8 cellular contexts compared by ENCODE assay signal in the genomic region with DNA sequence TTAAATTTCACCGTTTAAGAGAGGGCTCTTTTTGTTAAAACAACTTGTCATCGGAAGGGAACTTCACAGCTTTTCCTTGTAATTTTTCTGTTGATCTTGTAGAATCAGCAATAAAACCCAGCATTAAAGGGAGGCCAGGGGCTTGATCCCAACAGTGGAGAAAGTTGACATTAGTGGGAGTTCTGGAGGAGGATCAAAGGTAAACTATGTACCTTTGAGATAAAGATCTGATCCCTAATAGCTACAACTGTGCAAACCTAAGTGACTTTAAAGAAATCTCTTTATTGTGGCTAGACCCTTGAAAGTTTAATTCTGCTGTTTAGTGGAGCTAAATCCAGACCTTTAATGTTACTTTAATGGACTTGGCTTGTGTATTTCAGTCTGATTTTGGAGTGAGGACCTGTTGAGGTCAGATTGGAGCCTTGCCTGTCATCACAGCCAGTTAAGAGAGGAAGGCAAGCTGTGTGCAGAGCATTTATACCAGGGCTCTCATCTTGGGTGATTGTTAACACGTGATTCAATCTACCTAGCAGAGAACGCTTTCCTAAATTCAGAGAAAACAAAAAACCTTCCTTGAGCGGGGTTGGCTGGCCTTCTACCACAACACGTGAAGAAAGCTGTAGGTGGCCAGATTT. TPM values are rescaled to one million over a fixed set of nuclear protein-coding genes. Genes with fewer than 3 reads are reported as not detected.
DNase-seq lines count a peak whose midpoint lies in the region; ATAC-seq, FAIRE-seq and TF ChIP-seq lines count a peak whose summit lies in the region.

No MANE protein-coding gene starts in this region.

- TF ChIP-seq POLR2A in GM12891 (IDR thresholded peaks at IDR 0.05; ENCODE audit: low read depth, low read length) (peak; percentile 51; the same call in 1 of the 2 replicates), sigmoid colon (IDR thresholded peaks at IDR 0.05) (no peak)

- WGBS in ectodermal cell, 2 experiments = 15 to 16% methylated on average over 6 of the region's 6 CpGs
- WGBS in sigmoid colon, 2 donors = 21 to 23% methylated on average over 6 of the region's 6 CpGs

- peak overlapping the region; percentile 91 for H3K4me3 ChIP-seq in OCI-LY7 (ENCODE audit: low read depth, low read length, poor library complexity, severe bottlenecking)
- peak overlapping the region; percentile 56 for H3K4me3 ChIP-seq in ectodermal cell (ENCODE audit: insufficient read depth, low read depth, low read length)
- peak overlapping the region; percentile 73 to 88 (median 81) for H3K4me3 ChIP-seq in sigmoid colon

- H3K9me3 ChIP-seq in OCI-LY7 (ENCODE audit: low read length) (no peaks in the 10 kb centered on the region), ectodermal cell (ENCODE audit: control insufficient read depth, low read length) (no peaks in the 10 kb centered on the region), sigmoid colon (no peaks in the 10 kb centered on the region)

- TF ChIP-seq EP300 in sigmoid colon (IDR thresholded peaks at IDR 0.05) = no peak

- intact Hi-C loops in OCI-LY7 (cut with micrococcal nuclease; ENCODE audit: unreplicated experiment) (loop anchor here (5.0 kb wide), 1 partner anchor 105 kb away; no protein-coding TSS in a partner anchor), sigmoid colon (cut with DNase I) (loop anchor here (5.0 to 10.0 kb wide), 5 partner anchors 68 to 738 kb away; partner anchors contain the start of genes IL13RA1, PGRMC1 and WDR44)

- no peaks in the 10 kb centered on the region for H3K9me2 ChIP-seq in OCI-LY7 (ENCODE audit: insufficient read depth, low read length)

- POLR2A ChIA-PET in OCI-LY7 (lab: Charles Lee) = interaction anchor here (3.2 kb wide), 1 partner anchor 39 kb away, joined by 15 read pairs; no protein-coding TSS in a partner anchor

- H2AFZ ChIP-seq in OCI-LY7 (ENCODE audit: low read length) = peak overlapping the region; percentile 32; the same call in 1 of the 2 replicates

- BruUV-seq in OCI-LY7 (replicated peaks; lab: Mats Ljungman, UMichigan) = no TSS peak

- H3K36me3 ChIP-seq in OCI-LY7 (ENCODE audit: insufficient read depth, low read length) = no peaks in the 10 kb centered on the region
- no peaks in the 10 kb centered on the region for H3K36me3 ChIP-seq in ectodermal cell (ENCODE audit: control insufficient read depth, insufficient read depth, low read length)
- H3K36me3 ChIP-seq in sigmoid colon = no peaks in the 10 kb centered on the region

- peak; percentile 81 for FAIRE-seq in GM12891 (lab: Jason Lieb, UNC)

- peaks cover 51% of the 10 kb centered on the region for H3K79me2 ChIP-seq in OCI-LY7 (ENCODE audit: insufficient read depth, low read depth, low read length)

- CTCF ChIA-PET in OCI-LY7 (lab: Charles Lee; ENCODE audit: unreplicated experiment) = no interaction called here

- peak overlapping the region; percentile 94 for H3K4me2 ChIP-seq in OCI-LY7 (ENCODE audit: low read length)

- H3K27me3 ChIP-seq in ectodermal cell (ENCODE audit: control insufficient read depth, insufficient read depth, low read length, poor library complexity, severe bottlenecking) (peaks cover 12% of the 10 kb centered on the region), sigmoid colon (no peaks in the 10 kb centered on the region)

- DNase-seq in GM12891 (ENCODE audit: insufficient read length, low spot score) = no peak
- DNase-seq in OCI-LY7 (ENCODE audit: low spot score) = peak; percentile 35
- DNase-seq in sigmoid colon = no peak
- no peak for DNase-seq in RPMI8226
- no peak for DNase-seq in NCI-H2029 treated with DMSO at 0.1 percent for 48 hours (lab: John Stamatoyannopoulos, UW)

- ATAC-seq in HG03045 (IDR thresholded peaks at IDR 0.05; ENCODE audit: unreplicated experiment) (no peak), GM21447 (IDR thresholded peaks at IDR 0.05; ENCODE audit: unreplicated experiment) (no peak)

- TF ChIP-seq CTCF in OCI-LY7 (conservative IDR thresholded peaks at IDR 0.05; ENCODE audit: low read length) (no peak), sigmoid colon (IDR thresholded peaks at IDR 0.05) (no peak)

- peak overlapping the region; percentile 78 for H3K27ac ChIP-seq in OCI-LY7 (ENCODE audit: low read depth, low read length, poor library complexity, severe bottlenecking)
- no peak overlapping the region for H3K27ac ChIP-seq in ectodermal cell (ENCODE audit: insufficient read depth, low read depth, low read length, poor library complexity, severe bottlenecking)
- peak overlapping the region; percentile 86 to 93 (median 90) for H3K27ac ChIP-seq in sigmoid colon

- no peaks in the 10 kb centered on the region for H4K20me1 ChIP-seq in OCI-LY7 (ENCODE audit: insufficient read depth, low read length)

- H3K4me1 ChIP-seq in OCI-LY7 (ENCODE audit: insufficient read depth, low read length, poor library complexity, severe bottlenecking) = peaks cover 34% of the 10 kb centered on the region
- peaks cover 11% of the 10 kb centered on the region for H3K4me1 ChIP-seq in ectodermal cell (ENCODE audit: control insufficient read depth, insufficient read depth, low read length)
- H3K4me1 ChIP-seq in sigmoid colon = peaks cover 0 to 21% (median 2%) of the 10 kb centered on the region in 4 donors

TF ChIP-seq in GM12891, 5 proteins besides CTCF, POLR2A, EP300 and RAD21:
- no peak for TF ChIP-seq SPI1 (IDR thresholded peaks at IDR 0.05; ENCODE audit: low read depth, low read length)
- TF ChIP-seq PAX5 (IDR thresholded peaks at IDR 0.05; ENCODE audit: insufficient read depth, low read length, severe bottlenecking) = no peak
- no peak for TF ChIP-seq POU2F2 (IDR thresholded peaks at IDR 0.05; ENCODE audit: low read depth, low read length)
- no peak for TF ChIP-seq TAF1 (IDR thresholded peaks at IDR 0.05; ENCODE audit: low read depth, low read length)
- TF ChIP-seq POLR2AphosphoS5 (IDR thresholded peaks at IDR 0.05; ENCODE audit: low read depth, low read length) = no peak

RNA-seq across cellular contexts. Expression of gene DOCK11, which starts 1.7 kb away (rescaled TPM):
- 9.8 TPM for polyA plus RNA-seq in GM12891 (2012; ENCODE audit: low read depth, missing spikeins)
- 24.9 and 27.0 TPM in 2 replicates for total RNA-seq in OCI-LY7 (2014; rRNA removed; shearing (Covaris generic))
- 34.7 and 37.1 TPM in 2 replicates for total RNA-seq in OCI-LY7 (2022)
- polyA plus RNA-seq in ectodermal cell (2013, experiment 1 of 4) = 26.5 TPM
- polyA plus RNA-seq in ectodermal cell (2013, experiment 2 of 4) = 26.3 TPM
- polyA plus RNA-seq in ectodermal cell (2013, experiment 3 of 4) = 16.2 TPM
- 21.7 TPM for polyA plus RNA-seq in ectodermal cell (2013, experiment 4 of 4)
- 10 to 100 TPM; 40.7 to 54.6 (median 45.5) TPM for total RNA-seq in sigmoid colon
- polyA plus RNA-seq in sigmoid colon = 10 to 100 TPM in 1 of 3 donors, 1 to 10 TPM in 2; 3.2 to 14.4 (median 4.8) TPM
